In the genomic region with DNA sequence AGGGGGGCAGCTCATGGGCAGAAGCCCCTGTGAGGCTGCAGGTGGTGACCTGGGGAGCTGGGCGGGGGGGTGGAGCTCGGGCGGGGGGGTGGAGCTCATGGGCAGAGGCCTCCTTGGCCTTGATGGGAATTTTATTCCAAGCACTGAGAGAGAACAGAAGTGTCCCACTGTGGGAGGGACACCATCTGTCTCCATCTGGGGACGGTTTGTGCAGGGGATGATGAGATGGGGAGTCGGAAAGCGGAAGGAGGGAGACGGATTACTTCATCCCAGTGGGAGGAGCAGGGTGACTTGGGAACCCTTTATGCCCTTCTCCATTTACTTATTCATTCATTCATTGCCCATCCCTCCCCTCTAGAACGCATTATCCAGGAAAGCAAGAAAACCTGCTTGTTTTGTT, we compare ENCODE assay signal across 25 cellular contexts.
"Had no signal": no experiment of that assay in that cellular context is flagged by ENCODE, and none has a peak within 500 bp of the region (broad histone marks: within the 10 kb centered on the region; RNA-seq: fewer than 3 reads in every experiment).

No MANE protein-coding gene starts in this region.

- DNase-seq: activated CD4-positive, alpha-beta T cell treated with anti-CD3 and anti-CD28 coated beads for 4 hours; activated CD4-positive, alpha-beta T cell treated with anti-CD3 and anti-CD28 coated beads, Interleukin-2, amount 50 U/mL, for 4 hours; activated CD4-positive, CD25-positive, alpha-beta regulatory T cell treated with anti-CD3 and anti-CD28 coated beads, Interleukin-2, amount 50 U/mL, for 72 hours; activated CD8-positive, alpha-beta T cell treated with anti-CD3 and anti-CD28 coated beads for 36 hours; activated effector memory CD4-positive, alpha-beta T cell treated with anti-CD3 and anti-CD28 coated beads, Interleukin-2, amount 50 U/mL, for 16 hours; activated naive CD4-positive, alpha-beta T cell; activated naive CD4-positive, alpha-beta T cell treated with anti-CD3 and anti-CD28 coated beads, Interleukin-2, amount 50 U/mL, for 16 hours; activated naive CD8-positive, alpha-beta T cell treated with anti-CD3 and anti-CD28 coated beads for 36 hours; activated T-cell treated with anti-CD3 and anti-CD28 coated beads, Interleukin-2, amount 50 U/mL, for 1 hour; activated T-cell treated with anti-CD3 and anti-CD28 coated beads, Interleukin-2, amount 50 U/mL, for 72 hours; NCI-H1092 treated with DMSO at 0.1 percent for 48 hours; NCI-H1417; NCI-H187 treated with DMSO at 0.1 percent for 48 hours; NCI-H2081; NCI-H345; NCI-H526 treated with DMSO at 0.1 percent for 48 hours; NCI-H774; SHP77; SJCRH30; T1000 had no signal

- H3K36me3 Mint-ChIP-seq: activated naive CD8-positive, alpha-beta T cell treated with anti-CD3 and anti-CD28 coated beads for 36 hours; WTC11 had no signal

- H3K27ac Mint-ChIP-seq: activated CD8-positive, alpha-beta T cell treated with anti-CD3 and anti-CD28 coated beads for 36 hours; activated naive CD8-positive, alpha-beta T cell treated with anti-CD3 and anti-CD28 coated beads for 36 hours; activated T-cell treated with anti-CD3 and anti-CD28 coated beads, Interleukin-2, amount 50 U/mL, for 72 hours; activated T-helper 17 cell treated with anti-CD3 and anti-CD28 coated beads, Interleukin-2, amount 50 U/mL, for 72 hours; WTC11 had no signal

- H3K4me1 Mint-ChIP-seq: activated naive CD8-positive, alpha-beta T cell treated with anti-CD3 and anti-CD28 coated beads for 36 hours; activated T-helper 17 cell treated with anti-CD3 and anti-CD28 coated beads, Interleukin-2, amount 50 U/mL, for 72 hours; central memory CD8-positive, alpha-beta T cell; WTC11 had no signal

- ATAC-seq: activated CD8-positive, alpha-beta T cell treated with anti-CD3 and anti-CD28 coated beads for 36 hours; activated T-cell treated with anti-CD3 and anti-CD28 coated beads, Interleukin-2, amount 50 U/mL, for 72 hours; activated T-helper 17 cell treated with anti-CD3 and anti-CD28 coated beads, Interleukin-2, amount 50 U/mL, for 72 hours; K562; Panc1; WTC11 had no signal

- H3K4me3 Mint-ChIP-seq: activated CD8-positive, alpha-beta T cell treated with anti-CD3 and anti-CD28 coated beads for 36 hours; activated naive CD8-positive, alpha-beta T cell treated with anti-CD3 and anti-CD28 coated beads for 36 hours; activated T-cell treated with anti-CD3 and anti-CD28 coated beads, Interleukin-2, amount 50 U/mL, for 72 hours; activated T-helper 17 cell treated with anti-CD3 and anti-CD28 coated beads, Interleukin-2, amount 50 U/mL, for 72 hours; central memory CD8-positive, alpha-beta T cell; WTC11 had no signal

- H3K27me3 Mint-ChIP-seq: activated CD8-positive, alpha-beta T cell treated with anti-CD3 and anti-CD28 coated beads for 36 hours; activated naive CD8-positive, alpha-beta T cell treated with anti-CD3 and anti-CD28 coated beads for 36 hours had no signal

- H3K9me3 Mint-ChIP-seq: activated CD8-positive, alpha-beta T cell treated with anti-CD3 and anti-CD28 coated beads for 36 hours; activated naive CD8-positive, alpha-beta T cell treated with anti-CD3 and anti-CD28 coated beads for 36 hours; activated T-cell treated with anti-CD3 and anti-CD28 coated beads, Interleukin-2, amount 50 U/mL, for 72 hours; activated T-helper 17 cell treated with anti-CD3 and anti-CD28 coated beads, Interleukin-2, amount 50 U/mL, for 72 hours; central memory CD8-positive, alpha-beta T cell; WTC11 had no signal
